ENCODE assay signal across 22 cellular contexts in genomic region chr10:22677333-22677732, GRCh38. TPM values are rescaled to one million over a fixed set of nuclear protein-coding genes. Genes with fewer than 3 reads are reported as not detected.
DNase-seq lines count a peak whose midpoint lies in the region; ATAC-seq and TF ChIP-seq lines count a peak whose summit lies in the region.
"Had no signal": no experiment of that assay in that cellular context is flagged by ENCODE, and none has a peak within 500 bp of the region (broad histone marks: within the 10 kb centered on the region; RNA-seq: fewer than 3 reads in every experiment).

No MANE protein-coding gene starts in this region.

- ATAC-seq in CD4-positive, alpha-beta T cell (ENCODE audit: poor library complexity) = no peak
- no peak for ATAC-seq in activated CD8-positive, alpha-beta T cell treated with anti-CD3 and anti-CD28 coated beads, Interleukin-2, amount 10 ng/mL, durations not matched to agents 7 days and 5 days
- ATAC-seq in naive B cell (ENCODE audit: low read depth in 2 of 2) = no peak
- no peak for ATAC-seq in GM18519 (IDR thresholded peaks at IDR 0.05; ENCODE audit: low FRiP score, unreplicated experiment)
- ATAC-seq: foreskin keratinocyte, left ventricle myocardium superior had no signal

- no peak overlapping the region for H3K4me3 ChIP-seq in Caco-2 (ENCODE audit: low read depth, low read length)
- H3K4me3 ChIP-seq: testis had no signal

- TF ChIP-seq CTCF in CD4-positive, alpha-beta T cell (IDR thresholded peaks at IDR 0.05) = no peak
- TF ChIP-seq CTCF in Caco-2 (IDR thresholded peaks at IDR 0.05; ENCODE audit: insufficient read depth in 1 of 2, low read depth in 1 of 2, low read length in 1 of 2, severe bottlenecking in 1 of 2, unreplicated experiment in 1 of 2) (no peak), CD14-positive monocyte (IDR thresholded peaks at IDR 0.05) (no peak)

- peaks cover 8% of the 10 kb centered on the region for H3K36me3 Mint-ChIP-seq in T-helper 1 cell treated with Interleukin-12 subunit alpha and Interleukin-12 subunit beta and Interleukin-4 antibody, amounts not matched to agents 30 μg/mL and 1 μg/mL, for 36 hours (ENCODE audit: low read depth)
- H3K36me3 Mint-ChIP-seq in CD4-positive, alpha-beta T cell (ENCODE audit: low read depth) = peaks cover 7% of the 10 kb centered on the region
- peaks cover 41% of the 10 kb centered on the region for H3K36me3 Mint-ChIP-seq in activated CD8-positive, alpha-beta T cell treated with anti-CD3 and anti-CD28 coated beads, Interleukin-2, amount 10 ng/mL, durations not matched to agents 7 days and 5 days (ENCODE audit: low read depth)
- peaks cover 0 to 3% of the 10 kb centered on the region in 2 donors for H3K36me3 Mint-ChIP-seq in naive B cell
- H3K36me3 Mint-ChIP-seq in Caco-2 (ENCODE audit: insufficient read depth, unreplicated experiment) = peaks cover 5% of the 10 kb centered on the region
- peaks cover 0 to 2% of the 10 kb centered on the region in 2 donors for H3K36me3 Mint-ChIP-seq in CD14-positive monocyte

- intact Hi-C loops in CD4-positive, alpha-beta T cell (cut with DNase I, micrococcal nuclease) = no loop called here
- intact Hi-C loops in Caco-2 (cut with micrococcal nuclease; ENCODE audit: unreplicated experiment) = no loop called here
- intact Hi-C loops in CD14-positive monocyte (cut with micrococcal nuclease) = no loop called here

- no peaks in the 10 kb centered on the region for H3K27me3 Mint-ChIP-seq in T-helper 1 cell treated with Interleukin-12 subunit alpha and Interleukin-12 subunit beta and Interleukin-4 antibody, amounts not matched to agents 30 μg/mL and 1 μg/mL, for 36 hours (ENCODE audit: low read depth)
- no peaks in the 10 kb centered on the region for H3K27me3 Mint-ChIP-seq in CD4-positive, alpha-beta T cell
- H3K27me3 Mint-ChIP-seq in activated CD8-positive, alpha-beta T cell treated with anti-CD3 and anti-CD28 coated beads, Interleukin-2, amount 10 ng/mL, durations not matched to agents 7 days and 5 days (ENCODE audit: low read depth) = no peaks in the 10 kb centered on the region
- H3K27me3 Mint-ChIP-seq in naive B cell = no peaks in the 10 kb centered on the region
- H3K27me3 Mint-ChIP-seq in Caco-2 (ENCODE audit: insufficient read depth, unreplicated experiment) = no peaks in the 10 kb centered on the region
- H3K27me3 Mint-ChIP-seq in CD14-positive monocyte (ENCODE audit: low read depth in 3 of 3) = peaks cover 0 to 2% (median 0%) of the 10 kb centered on the region in 3 donors
- H3K27me3 Mint-ChIP-seq: progenitor cell of endocrine pancreas had no signal

- POLR2A ChIA-PET in CD4-positive, alpha-beta T cell (lab: Charles Lee) = interaction anchor here (0.8 to 4.3 kb wide), 16 partner anchors 8 to 241 kb away, joined by 3 to 39 read pairs (median 5); partner anchors contain the start of gene PIP4K2A
- POLR2A ChIA-PET in activated CD8-positive, alpha-beta T cell treated with anti-CD3 and anti-CD28 coated beads, Interleukin-2, amount 10 ng/mL, durations not matched to agents 7 days and 5 days (lab: Charles Lee) = interaction anchor here (1.2 kb wide), 3 partner anchors 8 to 36 kb away, joined by 4 to 5 read pairs (median 4); no protein-coding TSS in a partner anchor
- POLR2A ChIA-PET in Caco-2 (lab: Charles Lee) = no interaction called here

- no peaks in the 10 kb centered on the region for H3K36me3 ChIP-seq in Caco-2 (ENCODE audit: control insufficient read depth, insufficient read depth, low read length)

- H3K27ac Mint-ChIP-seq in T-helper 1 cell treated with Interleukin-12 subunit alpha and Interleukin-12 subunit beta and Interleukin-4 antibody, amounts not matched to agents 30 μg/mL and 1 μg/mL, for 36 hours = peak overlapping the region; percentile 31
- H3K27ac Mint-ChIP-seq in CD4-positive, alpha-beta T cell = peak overlapping the region; percentile 99
- peak overlapping the region; percentile 76 for H3K27ac Mint-ChIP-seq in activated CD8-positive, alpha-beta T cell treated with anti-CD3 and anti-CD28 coated beads, Interleukin-2, amount 10 ng/mL, durations not matched to agents 7 days and 5 days
- H3K27ac Mint-ChIP-seq in naive B cell = peak overlapping the region in 4 of 6 donors; percentile 5 to 62 (median 18)
- H3K27ac Mint-ChIP-seq in Caco-2 (ENCODE audit: unreplicated experiment) = no peak overlapping the region
- H3K27ac Mint-ChIP-seq in CD14-positive monocyte = peak overlapping the region in 1 of 7 donors; percentile 30
- H3K27ac Mint-ChIP-seq: progenitor cell of endocrine pancreas had no signal

- H3K4me1 Mint-ChIP-seq in T-helper 1 cell treated with Interleukin-12 subunit alpha and Interleukin-12 subunit beta and Interleukin-4 antibody, amounts not matched to agents 30 μg/mL and 1 μg/mL, for 36 hours (ENCODE audit: low read depth) = peaks cover 72% of the 10 kb centered on the region
- peaks cover 98% of the 10 kb centered on the region for H3K4me1 Mint-ChIP-seq in CD4-positive, alpha-beta T cell (ENCODE audit: low read depth)
- H3K4me1 Mint-ChIP-seq in activated CD8-positive, alpha-beta T cell treated with anti-CD3 and anti-CD28 coated beads, Interleukin-2, amount 10 ng/mL, durations not matched to agents 7 days and 5 days (ENCODE audit: low read depth) = peaks cover 85% of the 10 kb centered on the region
- H3K4me1 Mint-ChIP-seq in naive B cell (peaks cover 50 to 74% (median 68%) of the 10 kb centered on the region in 3 donors), Caco-2 (ENCODE audit: low read depth, unreplicated experiment) (peaks cover 24% of the 10 kb centered on the region), CD14-positive monocyte (peaks cover 33% of the 10 kb centered on the region)

- no TSS peak for BruUV-seq in Caco-2 (replicated peaks; lab: Mats Ljungman, UMichigan)

- peak overlapping the region; percentile 22 for H3K4me3 Mint-ChIP-seq in T-helper 1 cell treated with Interleukin-12 subunit alpha and Interleukin-12 subunit beta and Interleukin-4 antibody, amounts not matched to agents 30 μg/mL and 1 μg/mL, for 36 hours
- H3K4me3 Mint-ChIP-seq in CD4-positive, alpha-beta T cell = peak overlapping the region; percentile 74
- peak overlapping the region; percentile 34 for H3K4me3 Mint-ChIP-seq in activated CD8-positive, alpha-beta T cell treated with anti-CD3 and anti-CD28 coated beads, Interleukin-2, amount 10 ng/mL, durations not matched to agents 7 days and 5 days
- peak overlapping the region in 1 of 8 donors; percentile 41 for H3K4me3 Mint-ChIP-seq in naive B cell
- H3K4me3 Mint-ChIP-seq in Caco-2 (ENCODE audit: unreplicated experiment) = no peak overlapping the region
- H3K4me3 Mint-ChIP-seq in CD14-positive monocyte = no peak overlapping the region

- no peaks in the 10 kb centered on the region for H3K9me3 Mint-ChIP-seq in T-helper 1 cell treated with Interleukin-12 subunit alpha and Interleukin-12 subunit beta and Interleukin-4 antibody, amounts not matched to agents 30 μg/mL and 1 μg/mL, for 36 hours
- no peaks in the 10 kb centered on the region for H3K9me3 Mint-ChIP-seq in CD4-positive, alpha-beta T cell
- H3K9me3 Mint-ChIP-seq in activated CD8-positive, alpha-beta T cell treated with anti-CD3 and anti-CD28 coated beads, Interleukin-2, amount 10 ng/mL, durations not matched to agents 7 days and 5 days (ENCODE audit: insufficient read depth) = no peaks in the 10 kb centered on the region
- no peaks in the 10 kb centered on the region for H3K9me3 Mint-ChIP-seq in naive B cell
- H3K9me3 Mint-ChIP-seq in Caco-2 (ENCODE audit: unreplicated experiment) = no peaks in the 10 kb centered on the region
- no peaks in the 10 kb centered on the region for H3K9me3 Mint-ChIP-seq in CD14-positive monocyte

- CTCF ChIA-PET in CD4-positive, alpha-beta T cell (lab: Charles Lee) = interaction anchor here (0.7 to 2.0 kb wide), 4 partner anchors 8 to 103 kb away, joined by 3 to 5 read pairs (median 4); no protein-coding TSS in a partner anchor
- CTCF ChIA-PET in activated CD8-positive, alpha-beta T cell treated with anti-CD3 and anti-CD28 coated beads, Interleukin-2, amount 10 ng/mL, durations not matched to agents 7 days and 5 days (lab: Charles Lee) = interaction anchor here (0.7 to 2.4 kb wide), 7 partner anchors 9 to 66 kb away, joined by 3 to 11 read pairs (median 6); no protein-coding TSS in a partner anchor
- CTCF ChIA-PET in Caco-2 (lab: Charles Lee) = no interaction called here

- H3K27me3 ChIP-seq in CD4-positive, alpha-beta T cell (ENCODE audit: control insufficient read depth, insufficient read depth, low read length) = no peaks in the 10 kb centered on the region
- H3K27me3 ChIP-seq in Caco-2 (replicated peaks; ENCODE audit: control insufficient read depth, insufficient read depth, low read length) = no peaks in the 10 kb centered on the region
- H3K27me3 ChIP-seq: foreskin keratinocyte, testis had no signal

- H3K27ac ChIP-seq in CD4-positive, alpha-beta T cell (ENCODE audit: low read depth, low read length) = no peak overlapping the region
- H3K27ac ChIP-seq: 22Rv1, foreskin keratinocyte, RWPE1, testis had no signal

- DNase-seq in T-helper 1 cell (no peak), naive B cell (no peak), Caco-2 (no peak), CD14-positive monocyte (ENCODE audit: low spot score) (no peak)
- DNase-seq in CD4-positive, alpha-beta T cell = no peak
- peak; percentile 26 for DNase-seq in activated CD8-positive, alpha-beta T cell treated with anti-CD3 and anti-CD28 coated beads, Interleukin-2, amount 10 ng/mL, durations not matched to agents 7 days and 5 days
- DNase-seq: activated naive CD4-positive, alpha-beta T cell treated with Interleukin-2 at 50 U/mL for 16 hours; cerebellar nuclear complex; erythroblast; foreskin keratinocyte; hippocampal formation; KBM-7; left ventricle myocardium superior; NCI-H1694 treated with DMSO at 0.1 percent for 48 hours; NCI-H2171 treated with DMSO at 0.1 percent for 48 hours; SK-N-SH; testis had no signal

- peaks cover 13% of the 10 kb centered on the region for H3K4me1 ChIP-seq in Caco-2
- H3K4me1 ChIP-seq: testis had no signal

- no peaks in the 10 kb centered on the region for H3K9me3 ChIP-seq in CD4-positive, alpha-beta T cell (ENCODE audit: control insufficient read depth, low read length)
- no peaks in the 10 kb centered on the region for H3K9me3 ChIP-seq in Caco-2
- H3K9me3 ChIP-seq: SK-N-SH, testis had no signal

RNA-seq across cellular contexts. Expression of gene PIP4K2A, which starts 37.0 kb away (rescaled TPM):
- total RNA-seq in CD4-positive, alpha-beta T cell = 10 to 100 TPM; 75.4 to 87.2 TPM
- total RNA-seq in activated CD8-positive, alpha-beta T cell treated with anti-CD3 and anti-CD28 coated beads, Interleukin-2, amount 10 ng/mL, durations not matched to agents 7 days and 5 days = 100 to 1,000 TPM; 154 to 164 TPM
- 10 to 100 TPM; 16.8 to 45.7 (median 26.3) TPM for polyA plus RNA-seq in naive B cell (ENCODE audit: low read depth in 6 of 6)
- total RNA-seq in Caco-2 (2022) = 25.2 and 26.9 TPM in 2 replicates
- 10 to 100 TPM in 1 of 2 donors, 1 to 10 TPM in 1; 9.7 to 16.6 TPM for polyA plus RNA-seq in CD14-positive monocyte

Comparison
In these comparisons a context has a peak if more than half of its experiments do, and no peak if none do; other contexts are left out.
1. H3K4me3 Mint-ChIP-seq: peak in T-helper 1 cell treated with Interleukin-12 subunit alpha and Interleukin-12 subunit beta and Interleukin-4 antibody, amounts not matched to agents 30 μg/mL and 1 μg/mL, for 36 hours (single experiment), CD4-positive, alpha-beta T cell (single experiment) and activated CD8-positive, alpha-beta T cell treated with anti-CD3 and anti-CD28 coated beads, Interleukin-2, amount 10 ng/mL, durations not matched to agents 7 days and 5 days (single experiment); none in Caco-2 (single experiment) and CD14-positive monocyte (0 of 2).